In the genomic region with DNA sequence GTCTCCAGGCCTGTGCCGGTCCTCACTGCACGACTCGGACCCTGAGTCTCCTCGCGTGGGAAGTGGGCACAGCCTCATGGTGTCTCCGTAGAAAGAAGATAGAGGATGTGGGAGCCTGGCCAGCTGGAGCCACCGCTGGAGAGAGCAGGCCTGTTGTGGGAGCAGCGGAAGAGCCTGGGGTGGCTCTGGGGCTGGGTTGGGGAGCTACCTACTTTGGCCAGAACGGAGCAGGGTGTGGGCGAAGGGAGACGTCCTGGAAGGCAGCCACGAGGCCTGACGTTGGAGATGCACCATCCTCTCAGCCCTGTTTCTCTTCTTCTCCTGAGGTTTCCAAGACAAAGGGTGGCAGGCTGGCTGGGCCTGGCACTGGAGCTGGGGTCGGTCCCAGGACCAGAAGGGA, we compare ENCODE assay signal across 16 cellular contexts.
A peak's percentile ranks its signal among the peaks of the same experiment; 100 is the strongest.
DNase-seq lines count a peak whose midpoint lies in the region; ATAC-seq and TF ChIP-seq lines count a peak whose summit lies in the region.
"Had no signal": no experiment of that assay in that cellular context is flagged by ENCODE, and none has a peak within 500 bp of the region (broad histone marks: within the 10 kb centered on the region; RNA-seq: fewer than 3 reads in every experiment).

No MANE protein-coding gene starts in this region.

- intact Hi-C loops in MCF 10A (cut with micrococcal nuclease) (no loop called here), mammary epithelial cell (cut with micrococcal nuclease) (no loop called here), sigmoid colon (cut with DNase I) (no loop called here), right lobe of liver (cut with DNase I) (no loop called here)

- POLR2A ChIA-PET in MCF 10A (lab: Yijun Ruan, JAX), result no interaction called here

- no peak overlapping the region for H3K9ac ChIP-seq in mammary epithelial cell (ENCODE audit: insufficient read depth, low read length)

- H3K4me1 ChIP-seq in mammary epithelial cell (ENCODE audit: insufficient read depth, low read length) (peaks cover 9% of the 10 kb centered on the region), sigmoid colon (peaks cover 0 to 25% (median 18%) of the 10 kb centered on the region in 4 donors), right lobe of liver (peaks cover 0 to 5% (median 0%) of the 10 kb centered on the region in 4 donors)
- H3K4me1 ChIP-seq: HAP-1 had no signal

- TF ChIP-seq CTCF in MCF 10A (IDR thresholded peaks at IDR 0.05; ENCODE audit: unreplicated experiment) (no peak), mammary epithelial cell (conservative IDR thresholded peaks at IDR 0.05 in 1 of 2, IDR thresholded peaks at IDR 0.05 in 1 of 2; ENCODE audit: extremely low read depth in 1 of 2, insufficient read depth in 1 of 2, low read depth in 1 of 2, low read length in 2 of 2) (no peak), nephron progenitor cell (IDR thresholded peaks at IDR 0.05) (no peak), sigmoid colon (IDR thresholded peaks at IDR 0.05) (no peak), right lobe of liver (IDR thresholded peaks at IDR 0.05) (no peak)

- TF ChIP-seq POLR2A in sigmoid colon (IDR thresholded peaks at IDR 0.05) (no peak), right lobe of liver (IDR thresholded peaks at IDR 0.05) (no peak)

- H3K36me3 Mint-ChIP-seq in MCF 10A (ENCODE audit: insufficient read depth, unreplicated experiment) (no peaks in the 10 kb centered on the region), nephron progenitor cell (ENCODE audit: low read depth) (no peaks in the 10 kb centered on the region)

- H3K4me1 Mint-ChIP-seq in MCF 10A (ENCODE audit: insufficient read depth, unreplicated experiment), result peaks cover 4% of the 10 kb centered on the region
- H3K4me1 Mint-ChIP-seq in nephron progenitor cell, result peaks cover 75% of the 10 kb centered on the region
- H3K4me1 Mint-ChIP-seq: B cell had no signal

- H3K36me3 ChIP-seq in mammary epithelial cell (ENCODE audit: insufficient read depth, low read length), result no peaks in the 10 kb centered on the region
- no peaks in the 10 kb centered on the region for H3K36me3 ChIP-seq in sigmoid colon
- H3K36me3 ChIP-seq in right lobe of liver, result no peaks in the 10 kb centered on the region
- H3K36me3 ChIP-seq: HAP-1 had no signal

- H3K4me2 ChIP-seq in mammary epithelial cell (ENCODE audit: insufficient read depth, low read depth, low read length), result no peak overlapping the region

- no peak overlapping the region for H2AFZ ChIP-seq in mammary epithelial cell (ENCODE audit: low read depth, low read length)

- H3K9me3 ChIP-seq in mammary epithelial cell (replicated peaks; ENCODE audit: insufficient read depth, low read length) (no peaks in the 10 kb centered on the region), sigmoid colon (no peaks in the 10 kb centered on the region), right lobe of liver (no peaks in the 10 kb centered on the region)
- H3K9me3 ChIP-seq: HAP-1 had no signal

- H3K4me3 ChIP-seq in mammary epithelial cell (replicated peaks in 1 of 3; ENCODE audit: insufficient read depth in 1 of 3, low read depth in 2 of 3, low read length in 3 of 3), result no peak overlapping the region
- no peak overlapping the region for H3K4me3 ChIP-seq in sigmoid colon
- H3K4me3 ChIP-seq in right lobe of liver, result no peak overlapping the region
- H3K4me3 ChIP-seq: HAP-1 had no signal

- H3K9me3 Mint-ChIP-seq in MCF 10A (ENCODE audit: unreplicated experiment) (no peaks in the 10 kb centered on the region), nephron progenitor cell (no peaks in the 10 kb centered on the region)

- H3K27me3 Mint-ChIP-seq in MCF 10A (ENCODE audit: insufficient read depth, unreplicated experiment), result peaks cover 43% of the 10 kb centered on the region
- no peaks in the 10 kb centered on the region for H3K27me3 Mint-ChIP-seq in nephron progenitor cell (ENCODE audit: low read depth, poor library complexity)

- 29% methylated on average over 14 of the region's 14 CpGs for WGBS in mammary epithelial cell (ENCODE audit: low coverage, missing lambda C conversion rate)
- WGBS in sigmoid colon, 2 donors, result 70 to 73% methylated on average over 14 of the region's 14 CpGs
- 80% methylated on average over 1 of the region's 14 CpGs for WGBS in right lobe of liver (ENCODE audit: insufficient coverage, low coverage, low lambda C conversion rate, missing lambda C conversion rate)

- no peaks in the 10 kb centered on the region for H3K79me2 ChIP-seq in mammary epithelial cell (ENCODE audit: insufficient read depth, low read length)

- H3K27me3 ChIP-seq in mammary epithelial cell (ENCODE audit: insufficient read depth, low read length) (peaks cover 2% of the 10 kb centered on the region), sigmoid colon (no peaks in the 10 kb centered on the region), right lobe of liver (no peaks in the 10 kb centered on the region)

- in situ Hi-C loops in mammary epithelial cell (cut with MboI; ENCODE audit: low sequenced_read_pairs in 2 of 2), result no loop called here

- dilution Hi-C loops in mammary epithelial cell (cut with HindIII; ENCODE audit: low sequenced_read_pairs), result loop anchor here (5.0 to 10.0 kb wide), 4 partner anchors 56 to 449 kb away; no protein-coding TSS in a partner anchor

- H3K27ac Mint-ChIP-seq in MCF 10A (ENCODE audit: low read depth, unreplicated experiment) (peak overlapping the region; percentile 58), nephron progenitor cell (peak overlapping the region; percentile 80)
- H3K27ac Mint-ChIP-seq: B cell had no signal

- H4K20me1 ChIP-seq in mammary epithelial cell (ENCODE audit: insufficient read depth, low read length), result no peaks in the 10 kb centered on the region

- H3K4me3 Mint-ChIP-seq in MCF 10A (ENCODE audit: unreplicated experiment) (no peak overlapping the region), nephron progenitor cell (no peak overlapping the region)
- H3K4me3 Mint-ChIP-seq: B cell had no signal

- ATAC-seq in right lobe of liver (no peak), HG03039 (IDR thresholded peaks at IDR 0.05; ENCODE audit: unreplicated experiment) (no peak), HG03520 (IDR thresholded peaks at IDR 0.05; ENCODE audit: unreplicated experiment) (no peak)

- CTCF ChIA-PET in MCF 10A (lab: Yijun Ruan, JAX) (interaction anchor here (0.6 to 1.0 kb wide), 3 partner anchors 23 to 515 kb away, joined by 3 to 4 read pairs (median 3); partner anchors contain the start of gene SORCS2), mammary epithelial cell (lab: Charles Lee; ENCODE audit: low non-redundant PET) (no interaction called here)

- no peak for TF ChIP-seq EP300 in sigmoid colon (IDR thresholded peaks at IDR 0.05)

- BruUV-seq in MCF 10A (replicated peaks; lab: Mats Ljungman, UMichigan) (no TSS peak), mammary epithelial cell (replicated peaks; lab: Mats Ljungman, UMichigan) (no TSS peak)

- DNase-seq in MCF 10A (ENCODE audit: unreplicated experiment) (no peak), mammary epithelial cell (no peak), nephron progenitor cell (no peak), sigmoid colon (no peak), NCI-H526 (lab: John Stamatoyannopoulos, UW) (no peak), right lobe of liver (no peak)
- DNase-seq: GDM1, NCI-H1105, NCI-H510A, NCI-H774, OCI-M1, SHP77 had no signal

- H3K27ac ChIP-seq in mammary epithelial cell (ENCODE audit: insufficient read depth, low read depth, low read length), result no peak overlapping the region
- H3K27ac ChIP-seq in sigmoid colon, result peak overlapping the region in 3 of 4 donors; percentile 64 to 75 (median 69)
- H3K27ac ChIP-seq in right lobe of liver, result no peak overlapping the region

Comparison
In these comparisons a context has a peak if more than half of its experiments do, and no peak if none do; other contexts are left out.
1. H3K27ac ChIP-seq: peak in sigmoid colon (3 of 4); none in mammary epithelial cell (single experiment) and right lobe of liver (0 of 3).